In the genomic region with DNA sequence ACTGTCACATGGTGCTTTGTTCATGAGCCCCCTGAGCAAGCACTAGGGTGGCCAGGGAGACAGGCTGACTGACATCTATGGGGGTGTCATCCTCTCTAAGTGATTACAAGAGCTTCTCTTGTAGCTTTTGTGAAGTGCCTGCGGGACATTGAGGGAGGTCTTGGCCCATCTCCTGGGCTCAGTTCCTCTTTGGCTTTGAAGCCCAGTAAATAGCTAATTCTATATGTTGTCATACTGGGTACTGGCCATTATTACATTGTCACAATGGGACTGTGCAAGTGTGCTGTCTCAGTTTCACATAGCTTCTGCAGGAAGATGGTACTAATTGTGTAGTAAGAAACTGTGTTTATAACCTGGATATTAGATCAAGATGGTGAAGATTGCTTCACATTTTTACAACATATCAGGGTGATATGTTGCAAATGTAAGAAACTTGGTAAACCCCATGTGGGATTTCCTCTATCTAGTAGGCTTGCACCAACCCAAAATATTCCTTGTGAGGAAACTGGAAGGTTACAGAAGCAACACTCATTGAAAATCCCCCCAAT, we compare ENCODE assay signal across 31 cellular contexts. TPM values are rescaled to one million over a fixed set of nuclear protein-coding genes. Genes with fewer than 3 reads are reported as not detected.
"Had no signal": no experiment of that assay in that cellular context is flagged by ENCODE, and none has a peak within 500 bp of the region (broad histone marks: within the 10 kb centered on the region; RNA-seq: fewer than 3 reads in every experiment).

No MANE protein-coding gene starts in this region.

- H3K4me3 ChIP-seq: ascending aorta, hepatocyte, sigmoid colon, smooth muscle cell had no signal

- DNase-seq: activated CD8-positive, alpha-beta memory T cell treated with anti-CD3 and anti-CD28 coated beads for 24 hours; activated CD8-positive, alpha-beta memory T cell treated with anti-CD3 and anti-CD28 coated beads, Interleukin-2, amount 50 U/mL, for 4 hours; activated T-cell treated with anti-CD3 and anti-CD28 coated beads, Interleukin-2, amount 50 U/mL, for 24 hours; brain microvascular endothelial cell; caudate nucleus; effector CD4-positive, alpha-beta T cell; foreskin melanocyte; glutamatergic neuron; immature natural killer cell; left ventricle myocardium superior; posterior cingulate gyrus; sigmoid colon; stimulated activated CD4-positive, alpha-beta T cell treated with anti-CD3 and anti-CD28 coated beads, Interleukin-15, amount 100 ng/mL, for 24 hours; T-helper 9 cell had no signal

- H3K27me3 ChIP-seq: ascending aorta, brain microvascular endothelial cell, sigmoid colon had no signal

- H3K4me2 ChIP-seq: hepatocyte, smooth muscle cell had no signal

- H2AFZ ChIP-seq: hepatocyte had no signal

- H3K4me1 ChIP-seq: ascending aorta had no signal

- H3K27ac ChIP-seq: ascending aorta, brain microvascular endothelial cell, hepatocyte, sigmoid colon had no signal

- H3K36me3 ChIP-seq: ascending aorta, brain microvascular endothelial cell, sigmoid colon had no signal

- H3K79me2 ChIP-seq: hepatocyte had no signal

- H3K9me3 ChIP-seq: ascending aorta, sigmoid colon had no signal

- ATAC-seq: activated naive CD4-positive, alpha-beta T cell treated with anti-CD3 and anti-CD28 coated beads, Interleukin-2, amount 50 U/mL, for 72 hours; activated T-helper 17 cell treated with anti-CD3 and anti-CD28 coated beads, Interleukin-2, amount 50 U/mL, for 72 hours; left ventricle myocardium superior; stimulated activated memory B cell treated with anti-CD40 and anti-IgM and Interleukin-4, amounts not matched to agents 10 μg/mL and 1 μg/mL and 100 μg/mL, for 72 hours; WTC11 had no signal

RNA-seq across cellular contexts. Expression of gene SPINT3, which starts 19.9 kb away (rescaled TPM):
- total RNA-seq: activated naive CD4-positive, alpha-beta T cell treated with anti-CD3 and anti-CD28 coated beads, Interleukin-2, amount 50 U/mL, for 72 hours; activated T-helper 17 cell treated with anti-CD3 and anti-CD28 coated beads, Interleukin-2, amount 50 U/mL, for 72 hours; ascending aorta; epithelial cell of proximal tubule; hepatocyte; kidney epithelial cell; left ventricle myocardium superior; mononuclear cell; myocyte; neural crest cell; omental fat pad; renal cortical epithelial cell; sigmoid colon; smooth muscle cell; T-helper 1 cell treated with Interleukin-12 subunit alpha and Interleukin-12 subunit beta and Interleukin-4 antibody, amounts not matched to agents 30 ng/mL and 1 ng/mL, for 36 hours; temporal lobe; WTC11 had no signal
- polyA plus RNA-seq: adipose tissue, hepatocyte, immature natural killer cell, sigmoid colon, smooth muscle cell had no signal

RNA-seq across cellular contexts. Expression of gene WFDC2, which starts 26.0 kb away (rescaled TPM):
- total RNA-seq: mononuclear cell, myocyte had no signal
- polyA plus RNA-seq: immature natural killer cell had no signal

RNA-seq across cellular contexts. Expression of gene WFDC6, which starts 43.8 kb away (rescaled TPM):
- total RNA-seq: activated naive CD4-positive, alpha-beta T cell treated with anti-CD3 and anti-CD28 coated beads, Interleukin-2, amount 50 U/mL, for 72 hours; activated T-helper 17 cell treated with anti-CD3 and anti-CD28 coated beads, Interleukin-2, amount 50 U/mL, for 72 hours; ascending aorta; epithelial cell of proximal tubule; hepatocyte; kidney epithelial cell; left ventricle myocardium superior; mononuclear cell; myocyte; neural crest cell; omental fat pad; renal cortical epithelial cell; sigmoid colon; smooth muscle cell; T-helper 1 cell treated with Interleukin-12 subunit alpha and Interleukin-12 subunit beta and Interleukin-4 antibody, amounts not matched to agents 30 ng/mL and 1 ng/mL, for 36 hours; temporal lobe; WTC11 had no signal
- polyA plus RNA-seq: adipose tissue, hepatocyte, immature natural killer cell, sigmoid colon, smooth muscle cell had no signal

RNA-seq across cellular contexts. Expression of gene EPPIN, which starts 51.7 kb away (rescaled TPM):
- total RNA-seq: activated naive CD4-positive, alpha-beta T cell treated with anti-CD3 and anti-CD28 coated beads, Interleukin-2, amount 50 U/mL, for 72 hours; activated T-helper 17 cell treated with anti-CD3 and anti-CD28 coated beads, Interleukin-2, amount 50 U/mL, for 72 hours; ascending aorta; epithelial cell of proximal tubule; hepatocyte; kidney epithelial cell; left ventricle myocardium superior; mononuclear cell; myocyte; neural crest cell; omental fat pad; renal cortical epithelial cell; sigmoid colon; smooth muscle cell; T-helper 1 cell treated with Interleukin-12 subunit alpha and Interleukin-12 subunit beta and Interleukin-4 antibody, amounts not matched to agents 30 ng/mL and 1 ng/mL, for 36 hours; temporal lobe had no signal
- polyA plus RNA-seq: adipose tissue, hepatocyte, immature natural killer cell, sigmoid colon, smooth muscle cell had no signal
